ENCODE assay signal across 19 cellular contexts in genomic region chr3:8286749-8287148, GRCh38.
A peak's percentile ranks its signal among the peaks of the same experiment; 100 is the strongest.
DNase-seq lines count a peak whose midpoint lies in the region; ATAC-seq and TF ChIP-seq lines count a peak whose summit lies in the region.
"Had no signal": no experiment of that assay in that cellular context is flagged by ENCODE, and none has a peak within 500 bp of the region (broad histone marks: within the 10 kb centered on the region; RNA-seq: fewer than 3 reads in every experiment).

No MANE protein-coding gene starts in this region.

- H3K4me3 Mint-ChIP-seq in WTC11, result no peak overlapping the region
- no peak overlapping the region for H3K4me3 Mint-ChIP-seq in nephron
- no peak overlapping the region for H3K4me3 Mint-ChIP-seq in type B pancreatic cell
- no peak overlapping the region for H3K4me3 Mint-ChIP-seq in natural killer cell
- H3K4me3 Mint-ChIP-seq: CD4-positive, alpha-beta memory T cell had no signal

- peak overlapping the region; percentile 53; the same call in 1 of the 2 replicates for H3K27ac Mint-ChIP-seq in WTC11
- peak overlapping the region in 2 of 3 experiments; percentile 37 to 42 for H3K27ac Mint-ChIP-seq in nephron
- H3K27ac Mint-ChIP-seq in type B pancreatic cell, result peak overlapping the region; percentile 22
- no peak overlapping the region for H3K27ac Mint-ChIP-seq in natural killer cell
- H3K27ac Mint-ChIP-seq: CD4-positive, alpha-beta memory T cell had no signal

- H3K9me3 ChIP-seq in cardiac muscle cell (ENCODE audit: low read depth) (no peaks in the 10 kb centered on the region), right atrium auricular region (no peaks in the 10 kb centered on the region)
- H3K9me3 ChIP-seq: A549 had no signal

- POLR2A ChIA-PET in WTC11 (lab: Charles Lee), result interaction anchor here (0.5 to 0.6 kb wide), 2 partner anchors 8 to 203 kb away, joined by 3 read pairs; no protein-coding TSS in a partner anchor

- peak; percentile 64 for ATAC-seq in WTC11
- no peak for ATAC-seq in natural killer cell
- ATAC-seq: A549 had no signal

- CTCF ChIA-PET in WTC11 (lab: Charles Lee), result interaction anchor here (0.7 to 1.4 kb wide), 3 partner anchors 8 to 176 kb away, joined by 3 to 4 read pairs (median 3); no protein-coding TSS in a partner anchor

- peaks cover 16% of the 10 kb centered on the region for H3K9me3 Mint-ChIP-seq in WTC11
- no peaks in the 10 kb centered on the region for H3K9me3 Mint-ChIP-seq in nephron
- H3K9me3 Mint-ChIP-seq in type B pancreatic cell, result no peaks in the 10 kb centered on the region
- no peaks in the 10 kb centered on the region for H3K9me3 Mint-ChIP-seq in natural killer cell

- H3K27ac ChIP-seq in cardiac muscle cell, result peak overlapping the region; percentile 28
- H3K27ac ChIP-seq in right atrium auricular region, result no peak overlapping the region
- H3K27ac ChIP-seq: A549 had no signal

- H3K4me1 ChIP-seq in cardiac muscle cell (ENCODE audit: low read depth), result peaks cover 4% of the 10 kb centered on the region
- H3K4me1 ChIP-seq in right atrium auricular region, result peaks cover 0 to 7% of the 10 kb centered on the region in 2 donors

- H3K4me3 ChIP-seq in cardiac muscle cell, result no peak overlapping the region
- no peak overlapping the region for H3K4me3 ChIP-seq in right atrium auricular region
- H3K4me3 ChIP-seq: A549 had no signal

- TF ChIP-seq CTCF in cardiac muscle cell (IDR thresholded peaks at IDR 0.05; ENCODE audit: low read depth, low read length) (no peak), right atrium auricular region (IDR thresholded peaks at IDR 0.05) (no peak), WTC11 (IDR thresholded peaks at IDR 0.05) (no peak), nephron (IDR thresholded peaks at IDR 0.05; ENCODE audit: unreplicated experiment in 3 of 3) (no peak), type B pancreatic cell (conservative IDR thresholded peaks at IDR 0.05) (no peak), natural killer cell (IDR thresholded peaks at IDR 0.05) (no peak)

- intact Hi-C loops in natural killer cell (cut with micrococcal nuclease), result no loop called here

- peak in 1 of 2 donors; percentile 7 for DNase-seq in cardiac muscle cell (ENCODE audit: low read depth in 1 of 2, low spot score in 1 of 2)
- no peak for DNase-seq in right atrium auricular region (ENCODE audit: low spot score)
- no peak for DNase-seq in WTC11 (ENCODE audit: low spot score)
- no peak for DNase-seq in type B pancreatic cell (ENCODE audit: extremely low spot score, unreplicated experiment)
- DNase-seq in activated effector memory CD4-positive, alpha-beta T cell treated with Interleukin-2 at 50 U/mL for 16 hours, result no peak
- DNase-seq in natural killer cell, result no peak
- no peak for DNase-seq in kidney glomerular epithelial cell (lab: John Stamatoyannopoulos, UW)
- DNase-seq: 8988T; C1 segment of cervical spinal cord; Calu3; CD4-positive, alpha-beta memory T cell; COR-L47; DMS53; DMS79 treated with DMSO at 0.1 percent for 48 hours; GF-D8; H7; HCEC 1CT had no signal

- H3K27me3 ChIP-seq in cardiac muscle cell (no peaks in the 10 kb centered on the region), right atrium auricular region (no peaks in the 10 kb centered on the region)

- H3K36me3 ChIP-seq in cardiac muscle cell, result no peaks in the 10 kb centered on the region
- H3K36me3 ChIP-seq in right atrium auricular region, result no peaks in the 10 kb centered on the region

- H3K27me3 Mint-ChIP-seq in WTC11 (ENCODE audit: low read depth) (no peaks in the 10 kb centered on the region), nephron (ENCODE audit: low read depth) (no peaks in the 10 kb centered on the region), type B pancreatic cell (peaks cover 4% of the 10 kb centered on the region), natural killer cell (ENCODE audit: low read depth in 2 of 2) (peaks cover 5 to 13% of the 10 kb centered on the region in 2 donors)

- H3K4me1 Mint-ChIP-seq in WTC11 (peaks cover 17% of the 10 kb centered on the region), nephron (peaks cover 44% of the 10 kb centered on the region), type B pancreatic cell (ENCODE audit: unreplicated experiment) (peaks cover 7% of the 10 kb centered on the region), natural killer cell (no peaks in the 10 kb centered on the region)
- H3K4me1 Mint-ChIP-seq: CD4-positive, alpha-beta memory T cell had no signal

- H3K36me3 Mint-ChIP-seq in WTC11 (no peaks in the 10 kb centered on the region), nephron (ENCODE audit: low read depth) (no peaks in the 10 kb centered on the region), type B pancreatic cell (no peaks in the 10 kb centered on the region), natural killer cell (no peaks in the 10 kb centered on the region)
- H3K36me3 Mint-ChIP-seq: CD4-positive, alpha-beta memory T cell had no signal

TF ChIP-seq in WTC11, 78 proteins besides CTCF, POLR2A, EP300 and RAD21:
- TF ChIP-seq MXD4 (CRISPR knock-in tag; IDR thresholded peaks at IDR 0.05; ENCODE audit: borderline replicate concordance) (no peak), FOXP1 (CRISPR knock-in tag; IDR thresholded peaks at IDR 0.05; ENCODE audit: borderline replicate concordance) (no peak), GABPB1 (CRISPR knock-in tag; IDR thresholded peaks at IDR 0.05) (no peak), E2F5 (CRISPR knock-in tag; IDR thresholded peaks at IDR 0.05) (no peak), GRHL2 (CRISPR knock-in tag; IDR thresholded peaks at IDR 0.05; ENCODE audit: insufficient replicate concordance, severe bottlenecking) (no peak), ZNF281 (CRISPR knock-in tag; IDR thresholded peaks at IDR 0.05) (no peak), KAT7 (CRISPR knock-in tag; IDR thresholded peaks at IDR 0.05; ENCODE audit: borderline replicate concordance) (no peak), ZBTB21 (CRISPR knock-in tag; IDR thresholded peaks at IDR 0.05; ENCODE audit: borderline replicate concordance) (no peak), NR3C1 (CRISPR knock-in tag; conservative IDR thresholded peaks at IDR 0.05; ENCODE audit: low read depth) (no peak), E2F1 (CRISPR knock-in tag; IDR thresholded peaks at IDR 0.05) (no peak), ZNF317 (CRISPR knock-in tag; IDR thresholded peaks at IDR 0.05; ENCODE audit: borderline replicate concordance, low read depth) (no peak), ZNF423 (CRISPR knock-in tag; IDR thresholded peaks at IDR 0.05) (no peak), GTF2I (CRISPR knock-in tag; conservative IDR thresholded peaks at IDR 0.05) (no peak), ZNF425 (CRISPR knock-in tag; conservative IDR thresholded peaks at IDR 0.05) (no peak)
TF ChIP-seq in WTC11: peak in this region for 0.

Comparison
In these comparisons a context has a peak if more than half of its experiments do, and no peak if none do; other contexts are left out.
1. H3K27ac Mint-ChIP-seq: peak in WTC11 (single experiment), nephron (2 of 3) and type B pancreatic cell (single experiment); none in natural killer cell (0 of 2).